31 cellular contexts compared by ENCODE assay signal in the genomic region with DNA sequence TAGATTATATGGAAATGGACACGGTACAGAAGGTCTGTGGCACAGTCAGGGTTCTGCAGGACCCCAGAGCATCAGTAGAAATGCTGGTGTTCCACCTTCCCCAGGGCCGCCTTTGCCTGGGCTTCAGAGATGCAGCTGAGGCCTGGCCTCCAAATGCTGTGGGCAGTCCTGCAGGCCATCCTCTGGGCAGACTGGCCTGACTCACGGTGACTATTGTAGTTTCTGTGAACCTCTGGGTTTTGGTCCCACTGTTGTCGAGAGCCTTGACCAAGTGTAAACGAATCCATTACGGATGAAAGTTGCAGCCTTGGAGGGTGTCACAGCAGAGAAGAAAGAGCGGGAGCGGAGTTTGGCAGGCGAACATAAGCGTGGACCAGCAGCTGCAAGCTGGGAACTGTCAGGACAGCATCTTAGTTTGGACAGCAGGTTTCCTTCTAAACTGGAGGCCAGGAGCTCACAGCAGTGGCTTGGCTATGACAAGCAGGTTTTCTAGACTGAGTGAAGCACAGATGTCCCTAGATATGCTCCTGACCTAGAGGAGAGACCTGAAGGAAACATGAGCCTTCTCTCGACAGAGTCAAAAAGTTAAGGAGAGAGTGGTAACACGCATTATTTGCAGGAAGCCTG. TPM values are rescaled to one million over a fixed set of nuclear protein-coding genes. Genes with fewer than 3 reads are reported as not detected.
DNase-seq lines count a peak whose midpoint lies in the region; ATAC-seq and TF ChIP-seq lines count a peak whose summit lies in the region.
"Had no signal": no experiment of that assay in that cellular context is flagged by ENCODE, and none has a peak within 500 bp of the region (broad histone marks: within the 10 kb centered on the region; RNA-seq: fewer than 3 reads in every experiment).

No MANE protein-coding gene starts in this region.

- peak; percentile 77 for ATAC-seq in left ventricle myocardium superior
- ATAC-seq in GM18861 (IDR thresholded peaks at IDR 0.05; ENCODE audit: unreplicated experiment): no peak
- ATAC-seq: activated CD8-positive, alpha-beta memory T cell treated with anti-CD3 and anti-CD28 coated beads, Interleukin-2, amount 10 ng/mL, durations not matched to agents 7 days and 5 days; activated T-cell treated with anti-CD3 and anti-CD28 coated beads, Interleukin-2, amount 50 U/mL, for 4 hours; body of pancreas; left lung; psoas muscle; SK-N-SH treated with all-trans-retinoic acid at 6 μM for 48 hours had no signal

- peaks cover 5% of the 10 kb centered on the region; the same call in 1 of the 2 replicates for H3F3A ChIP-seq in PC-9 (ENCODE audit: insufficient read depth, low read depth)

- H3K9me3 ChIP-seq in PC-9 (ENCODE audit: insufficient read depth, low read depth): no peaks in the 10 kb centered on the region
- H3K9me3 ChIP-seq: body of pancreas, left lung, neutrophil, psoas muscle, testis had no signal

- POLR2A ChIA-PET in PC-9 (lab: Charles Lee; ENCODE audit: unreplicated experiment): no interaction called here

- CTCF ChIA-PET in PC-9 (lab: Charles Lee): no interaction called here

- no peak overlapping the region for H3K4me3 Mint-ChIP-seq in brain
- H3K4me3 Mint-ChIP-seq in activated naive CD8-positive, alpha-beta T cell treated with anti-CD3 and anti-CD28 coated beads for 36 hours: no peak overlapping the region
- H3K4me3 Mint-ChIP-seq: activated CD8-positive, alpha-beta memory T cell treated with anti-CD3 and anti-CD28 coated beads, Interleukin-2, amount 10 ng/mL, durations not matched to agents 7 days and 5 days; activated T-cell treated with anti-CD3 and anti-CD28 coated beads, Interleukin-2, amount 50 U/mL, for 4 hours; B cell; CD4-positive, alpha-beta memory T cell; HFFc6; T-helper 1 cell treated with Interleukin-12 subunit alpha and Interleukin-12 subunit beta and Interleukin-4 antibody, amounts not matched to agents 30 μg/mL and 1 μg/mL, for 36 hours had no signal

- H3K4me2 ChIP-seq in PC-9: no peak overlapping the region
- H3K4me2 ChIP-seq: KMS-11 had no signal

- DNase-seq in Ammon's horn (ENCODE audit: low spot score): peak; percentile 28
- DNase-seq in left ventricle myocardium superior: no peak
- DNase-seq in posterior cingulate gyrus: peak in 7 of 10 donors; percentile 27 to 90 (median 45)
- DNase-seq in activated naive CD8-positive, alpha-beta T cell treated with anti-CD3 and anti-CD28 coated beads for 36 hours: no peak
- DNase-seq in PC-9: no peak
- no peak for DNase-seq in effector CD8-positive, alpha-beta T cell (lab: John Stamatoyannopoulos, UW)
- DNase-seq: activated CD4-positive, alpha-beta T cell treated with anti-CD3 and anti-CD28 coated beads, Interleukin-2, amount 50 U/mL, for 4 hours; activated CD8-positive, alpha-beta memory T cell treated with anti-CD3 and anti-CD28 coated beads, Interleukin-2, amount 10 ng/mL, durations not matched to agents 7 days and 5 days; activated gamma-delta T cell; activated T-cell treated with anti-CD3 and anti-CD28 coated beads, Interleukin-2, amount 50 U/mL, for 4 hours; body of pancreas; CD4-positive, alpha-beta memory T cell; GM23248; HFFc6; left lung; mesendoderm; MM.1S; NCI-H1105 treated with DMSO at 0.1 percent for 48 hours; NCI-H2029 treated with DMSO at 0.1 percent for 48 hours; NCI-H524 treated with DMSO at 0.1 percent for 48 hours; NK-92 treated with Interleukin-12 subunit alpha and Interleukin-12 subunit beta, amount 100 ng/mL, for 24 hours; psoas muscle; stimulated activated naive CD4-positive, alpha-beta T cell; testis had no signal

- no TSS peak for BruUV-seq in PC-9 (replicated peaks; lab: Mats Ljungman, UMichigan)

- TF ChIP-seq CTCF in brain (conservative IDR thresholded peaks at IDR 0.05): no peak
- TF ChIP-seq CTCF in PC-9 (conservative IDR thresholded peaks at IDR 0.05): no peak

- no peaks in the 10 kb centered on the region for H3K9me2 ChIP-seq in PC-9 (ENCODE audit: insufficient read depth)

- H4K20me1 ChIP-seq in PC-9 (ENCODE audit: insufficient read depth): no peaks in the 10 kb centered on the region

- H2AFZ ChIP-seq in PC-9: no peak overlapping the region
- H2AFZ ChIP-seq: GM23248 had no signal

- no peaks in the 10 kb centered on the region for H3K36me3 ChIP-seq in PC-9 (ENCODE audit: low read depth)
- H3K36me3 ChIP-seq: left lung, neutrophil had no signal

- H3K4me1 ChIP-seq in PC-9 (replicated peaks; ENCODE audit: insufficient read depth): peaks cover 11% of the 10 kb centered on the region
- H3K4me1 ChIP-seq: body of pancreas, left lung, psoas muscle, testis had no signal

- H3K27me3 ChIP-seq in PC-9 (ENCODE audit: insufficient read depth, low read depth): no peaks in the 10 kb centered on the region
- H3K27me3 ChIP-seq: body of pancreas, left lung, neutrophil, testis had no signal

- H3K79me2 ChIP-seq in PC-9 (ENCODE audit: low read depth): no peaks in the 10 kb centered on the region

- H3K27ac ChIP-seq in PC-9: no peak overlapping the region
- H3K27ac ChIP-seq: body of pancreas, GM23248, KMS-11, left lung, neutrophil, psoas muscle, testis had no signal

- no peaks in the 10 kb centered on the region for H3K4me1 Mint-ChIP-seq in brain
- no peaks in the 10 kb centered on the region for H3K4me1 Mint-ChIP-seq in activated naive CD8-positive, alpha-beta T cell treated with anti-CD3 and anti-CD28 coated beads for 36 hours
- H3K4me1 Mint-ChIP-seq: activated CD8-positive, alpha-beta memory T cell treated with anti-CD3 and anti-CD28 coated beads, Interleukin-2, amount 10 ng/mL, durations not matched to agents 7 days and 5 days; B cell; CD4-positive, alpha-beta memory T cell had no signal

- H3K27ac Mint-ChIP-seq in brain: peak overlapping the region in 3 of 5 experiments; percentile 46 to 76 (median 59)
- no peak overlapping the region for H3K27ac Mint-ChIP-seq in activated naive CD8-positive, alpha-beta T cell treated with anti-CD3 and anti-CD28 coated beads for 36 hours
- H3K27ac Mint-ChIP-seq: activated CD8-positive, alpha-beta memory T cell treated with anti-CD3 and anti-CD28 coated beads, Interleukin-2, amount 10 ng/mL, durations not matched to agents 7 days and 5 days; B cell; CD4-positive, alpha-beta memory T cell; HFFc6; T-helper 1 cell treated with Interleukin-12 subunit alpha and Interleukin-12 subunit beta and Interleukin-4 antibody, amounts not matched to agents 30 μg/mL and 1 μg/mL, for 36 hours had no signal

- no peak overlapping the region for H3K4me3 ChIP-seq in PC-9
- H3K4me3 ChIP-seq: body of pancreas, GM23248, left lung, psoas muscle, testis had no signal

- H3K9me3 Mint-ChIP-seq in brain: no peaks in the 10 kb centered on the region
- H3K9me3 Mint-ChIP-seq in activated naive CD8-positive, alpha-beta T cell treated with anti-CD3 and anti-CD28 coated beads for 36 hours: no peaks in the 10 kb centered on the region
- H3K9me3 Mint-ChIP-seq: activated T-cell treated with anti-CD3 and anti-CD28 coated beads, Interleukin-2, amount 50 U/mL, for 4 hours; CD4-positive, alpha-beta memory T cell; HFFc6; T-helper 1 cell treated with Interleukin-12 subunit alpha and Interleukin-12 subunit beta and Interleukin-4 antibody, amounts not matched to agents 30 μg/mL and 1 μg/mL, for 36 hours had no signal

- intact Hi-C loops in left ventricle myocardium superior (cut with micrococcal nuclease) (no loop called here), posterior cingulate gyrus (cut with DNase I) (loop anchor here (10.0 kb wide), 1 partner anchor 209 kb away; no protein-coding TSS in a partner anchor), PC-9 (cut with micrococcal nuclease; ENCODE audit: unreplicated experiment) (no loop called here)

- no peaks in the 10 kb centered on the region for H3K36me3 Mint-ChIP-seq in brain
- no peaks in the 10 kb centered on the region for H3K36me3 Mint-ChIP-seq in activated naive CD8-positive, alpha-beta T cell treated with anti-CD3 and anti-CD28 coated beads for 36 hours
- H3K36me3 Mint-ChIP-seq: activated CD8-positive, alpha-beta memory T cell treated with anti-CD3 and anti-CD28 coated beads, Interleukin-2, amount 10 ng/mL, durations not matched to agents 7 days and 5 days; CD4-positive, alpha-beta memory T cell had no signal

- no peaks in the 10 kb centered on the region for H3K27me3 Mint-ChIP-seq in brain
- no peaks in the 10 kb centered on the region for H3K27me3 Mint-ChIP-seq in activated naive CD8-positive, alpha-beta T cell treated with anti-CD3 and anti-CD28 coated beads for 36 hours
- H3K27me3 Mint-ChIP-seq: B cell; CD4-positive, alpha-beta memory T cell had no signal

RNA-seq across cellular contexts. Expression of a gene that starts 46.2 kb away (rescaled TPM):
- 55.0 TPM for polyA plus RNA-seq in brain (ENCODE audit: insufficient read depth, low read depth, low replicate concordance)
- total RNA-seq in left ventricle myocardium superior: 67.0 TPM
- total RNA-seq in activated naive CD8-positive, alpha-beta T cell treated with anti-CD3 and anti-CD28 coated beads for 36 hours: 100 to 1,000 TPM; 237 to 239 TPM
- 76.4 and 109 TPM in 2 replicates for total RNA-seq in PC-9 (2021)

Comparison
In these comparisons a context has a peak if more than half of its experiments do, and no peak if none do; other contexts are left out.
1. DNase-seq: peak in Ammon's horn (single experiment) and posterior cingulate gyrus (7 of 10); none in left ventricle myocardium superior (single experiment), activated naive CD8-positive, alpha-beta T cell treated with anti-CD3 and anti-CD28 coated beads for 36 hours (single experiment), PC-9 (0 of 2) and effector CD8-positive, alpha-beta T cell (single experiment).